ENCODE assay signal across 21 cellular contexts in the genomic region with DNA sequence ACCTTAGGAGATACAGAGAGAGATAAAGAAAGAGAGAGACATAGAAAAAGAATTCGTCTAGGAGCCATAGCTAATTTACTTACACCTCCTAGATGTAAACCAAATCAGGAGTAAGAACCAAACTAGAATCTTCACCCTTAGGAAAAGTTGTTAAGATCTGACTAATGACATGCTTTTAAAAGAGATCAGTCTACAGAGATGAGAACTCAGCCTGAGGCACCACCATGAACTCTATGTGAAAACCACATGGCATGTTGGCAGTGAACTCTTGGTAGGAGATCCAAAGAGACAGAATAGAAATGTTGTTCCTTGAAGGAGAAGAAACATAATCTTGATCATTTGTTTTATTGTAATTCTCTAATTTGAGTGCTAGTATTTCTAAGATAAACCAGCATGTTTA.
"Had no signal": no experiment of that assay in that cellular context is flagged by ENCODE, and none has a peak within 500 bp of the region (broad histone marks: within the 10 kb centered on the region; RNA-seq: fewer than 3 reads in every experiment).

No MANE protein-coding gene starts in this region.

- H3K27me3 ChIP-seq: esophagus squamous epithelium, hepatocyte, pancreas, suprapubic skin, thyroid gland, upper lobe of left lung, uterus had no signal

- H3K27ac ChIP-seq: esophagus squamous epithelium, hepatocyte, pancreas, suprapubic skin, thyroid gland, upper lobe of left lung, uterus had no signal

- H2AFZ ChIP-seq: hepatocyte had no signal

- H3K4me1 Mint-ChIP-seq: naive B cell, nephron had no signal

- ATAC-seq: effector memory CD8-positive, alpha-beta T cell; left colon; left ventricle myocardium superior; pancreas; right cardiac atrium; stimulated activated naive CD8-positive, alpha-beta T cell treated with anti-CD3 and anti-CD28 coated beads, Interleukin-15, Interleukin-2, amounts not matched to agents 100 U/mL and 50 U/mL, for 24 hours had no signal

- H3K79me2 ChIP-seq: hepatocyte had no signal

- H3K4me2 ChIP-seq: hepatocyte, smooth muscle cell had no signal

- H3K4me1 ChIP-seq: esophagus squamous epithelium, pancreas, suprapubic skin, upper lobe of left lung, uterus had no signal

- H3K36me3 Mint-ChIP-seq: naive B cell had no signal

- DNase-seq: effector memory CD8-positive, alpha-beta T cell; esophagus squamous epithelium; head of caudate nucleus; left colon; left ventricle myocardium superior; mesendoderm; naive B cell; occipital lobe; pancreas; right cardiac atrium; stimulated activated CD4-positive, alpha-beta T cell treated with anti-CD3 and anti-CD28 coated beads, Interleukin-2, amount 100 ng/mL, for 48 hours; stimulated activated naive CD8-positive, alpha-beta T cell treated with anti-CD3 and anti-CD28 coated beads, Interleukin-15, Interleukin-2, amounts not matched to agents 100 U/mL and 50 U/mL, for 24 hours; thyroid gland; upper lobe of left lung; uterus had no signal

- H3K9me3 Mint-ChIP-seq: effector memory CD8-positive, alpha-beta T cell had no signal

- H3K4me3 ChIP-seq: esophagus squamous epithelium, hepatocyte, lung, pancreas, smooth muscle cell, suprapubic skin, thyroid gland, upper lobe of left lung, uterus had no signal

- H3K27me3 Mint-ChIP-seq: effector memory CD8-positive, alpha-beta T cell; naive B cell had no signal

- H3K36me3 ChIP-seq: esophagus squamous epithelium, pancreas, suprapubic skin, thyroid gland, upper lobe of left lung, uterus had no signal

- H3K27ac Mint-ChIP-seq: effector memory CD8-positive, alpha-beta T cell; naive B cell; nephron; progenitor cell of endocrine pancreas had no signal

- H3K9me3 ChIP-seq: esophagus squamous epithelium, pancreas, suprapubic skin, thyroid gland, upper lobe of left lung, uterus had no signal

- H3K4me3 Mint-ChIP-seq: effector memory CD8-positive, alpha-beta T cell; nephron had no signal
